In the genomic region with DNA sequence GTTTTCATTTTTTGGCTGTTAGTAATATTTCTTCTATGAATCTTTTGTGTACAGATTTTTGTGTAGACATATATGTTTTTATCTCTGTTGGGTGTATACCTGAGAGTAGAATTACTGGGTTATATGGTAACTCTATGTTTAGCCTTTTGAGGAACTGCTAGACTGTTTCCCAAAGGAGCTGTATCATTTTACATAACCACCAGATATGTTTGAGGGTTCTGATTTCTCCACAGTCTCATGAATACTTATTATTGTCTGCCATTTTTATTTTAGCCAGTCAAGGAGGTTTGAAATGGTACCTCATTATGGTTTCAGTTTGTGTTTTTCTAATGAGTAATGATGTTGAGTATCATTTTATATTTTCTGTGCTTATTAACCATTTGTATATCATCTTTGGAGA, we compare ENCODE assay signal across 8 cellular contexts. TPM values are rescaled to one million over a fixed set of nuclear protein-coding genes. Genes with fewer than 3 reads are reported as not detected.
DNase-seq lines count a peak whose midpoint lies in the region; ATAC-seq and TF ChIP-seq lines count a peak whose summit lies in the region.

No MANE protein-coding gene starts in this region.

- H3K9me3 ChIP-seq in ES-I3 (ENCODE audit: control insufficient read depth, insufficient read depth, low read length) (no peaks in the 10 kb centered on the region), osteoblast (ENCODE audit: low read depth, low read length) (no peaks in the 10 kb centered on the region), Peyer's patch (no peaks in the 10 kb centered on the region)

- no peak overlapping the region for H2AFZ ChIP-seq in osteoblast (ENCODE audit: low read length)

- H3K9ac ChIP-seq in ES-I3 (ENCODE audit: low read depth, low read length) = peak overlapping the region; percentile 78; the same call in 1 of the 2 replicates

- H3K36me3 ChIP-seq in ES-I3 (ENCODE audit: insufficient read depth, low read length) (no peaks in the 10 kb centered on the region), osteoblast (ENCODE audit: insufficient read depth, low read length) (peaks cover 7% of the 10 kb centered on the region), Peyer's patch (peaks cover 0 to 6% (median 0%) of the 10 kb centered on the region in 3 donors)

- H3K4me3 ChIP-seq in coronary artery (peak overlapping the region; percentile 78), osteoblast (ENCODE audit: insufficient read depth, low read length) (peak overlapping the region; percentile 90), Peyer's patch (peak overlapping the region in 2 of 4 donors; percentile 70 to 72)

- H3K27me3 ChIP-seq in osteoblast (ENCODE audit: insufficient read depth, low read length) (no peaks in the 10 kb centered on the region), Peyer's patch (no peaks in the 10 kb centered on the region)

- ATAC-seq in HG02981 (IDR thresholded peaks at IDR 0.05; ENCODE audit: unreplicated experiment) = no peak

- no peak for TF ChIP-seq POLR2A in Peyer's patch (IDR thresholded peaks at IDR 0.05)

- peaks cover 13% of the 10 kb centered on the region for H4K20me1 ChIP-seq in osteoblast (ENCODE audit: insufficient read depth, low read length)

- peaks cover 65% of the 10 kb centered on the region for H3K79me2 ChIP-seq in osteoblast (ENCODE audit: insufficient read depth, low read length)

- peak overlapping the region; percentile 95 for H3K4me2 ChIP-seq in osteoblast (ENCODE audit: insufficient read depth, low read length)

- H3K27ac ChIP-seq in coronary artery (peak overlapping the region; percentile 92 to 99), osteoblast (ENCODE audit: low read depth, low read length) (peak overlapping the region; percentile 99), Peyer's patch (peak overlapping the region in 1 of 4 donors; percentile 98)

- H3K4me1 ChIP-seq in ES-I3 (ENCODE audit: insufficient read depth, low read length) = peaks cover 10% of the 10 kb centered on the region; the same call in 1 of the 2 replicates
- peaks cover 37% of the 10 kb centered on the region for H3K4me1 ChIP-seq in osteoblast (ENCODE audit: insufficient read depth, low read length)
- peaks cover 0 to 34% (median 4%) of the 10 kb centered on the region in 4 donors for H3K4me1 ChIP-seq in Peyer's patch

- DNase-seq in MV-4-11 (lab: John Stamatoyannopoulos, UW) = peak; percentile 23
- DNase-seq in coronary artery (ENCODE audit: low spot score) = no peak
- no peak for DNase-seq in osteoblast (ENCODE audit: insufficient read length, low spot score, missing footprints)
- no peak for DNase-seq in SHP77 treated with DMSO at 0.1 percent for 48 hours (lab: John Stamatoyannopoulos, UW)
- no peak for DNase-seq in DMS114 treated with DMSO at 0.1 percent for 48 hours (lab: John Stamatoyannopoulos, UW; ENCODE audit: unreplicated experiment)
- DNase-seq in Peyer's patch = no peak

- TF ChIP-seq CTCF in coronary artery (IDR thresholded peaks at IDR 0.05) (no peak), osteoblast (IDR thresholded peaks at IDR 0.05; ENCODE audit: extremely low read depth, low read depth, low read length) (no peak), Peyer's patch (IDR thresholded peaks at IDR 0.05) (no peak)

RNA-seq across cellular contexts. Expression of gene PCNX4, which starts 1.9 kb away (rescaled TPM):
- 86.3 and 101 TPM in 2 replicates for total RNA-seq in osteoblast
- total RNA-seq in Peyer's patch = 10 to 100 TPM; 42.2 to 60.2 (median 51.9) TPM
